33 cellular contexts compared by ENCODE assay signal in genomic region chr17:10369239-10369638, GRCh38. TPM values are rescaled to one million over a fixed set of nuclear protein-coding genes. Genes with fewer than 3 reads are reported as not detected.
"Had no signal": no experiment of that assay in that cellular context is flagged by ENCODE, and none has a peak within 500 bp of the region (broad histone marks: within the 10 kb centered on the region; RNA-seq: fewer than 3 reads in every experiment).

No MANE protein-coding gene starts in this region.

- H3K4me3 Mint-ChIP-seq: stimulated activated effector memory CD8-positive, alpha-beta T cell treated with anti-CD3 and anti-CD28 coated beads, Interleukin-12 subunit alpha, Interleukin-12 subunit beta, amount 100 ng/mL, for 72 hours; stimulated activated memory B cell treated with anti-CD40 and anti-IgM and Interleukin-4, amounts not matched to agents 10 μg/mL and 1 μg/mL and 100 μg/mL, for 72 hours; stimulated activated naive B cell treated with anti-CD40 and anti-IgM and Interleukin-4, amounts not matched to agents 10 μg/mL and 1 μg/mL and 100 μg/mL, for 72 hours; stimulated activated naive CD8-positive, alpha-beta T cell treated with anti-CD3 and anti-CD28 coated beads, Interleukin-15, amount 100 ng/mL, for 72 hours; stimulated activated naive CD8-positive, alpha-beta T cell treated with anti-CD3 and anti-CD28 coated beads, Interleukin-15, Interleukin-2, amounts not matched to agents 100 ng/mL and 50 ng/mL, for 24 hours; type B pancreatic cell had no signal

- H3K36me3 ChIP-seq: stomach, suprapubic skin, thoracic aorta, thyroid gland, tibial artery, tibial nerve, transverse colon, upper lobe of left lung, upper lobe of right lung, uterus, vagina had no signal

- H3K27ac Mint-ChIP-seq: stimulated activated effector memory CD8-positive, alpha-beta T cell treated with anti-CD3 and anti-CD28 coated beads, Interleukin-12 subunit alpha, Interleukin-12 subunit beta, amount 100 ng/mL, for 72 hours; stimulated activated memory B cell treated with anti-CD40 and anti-IgM and Interleukin-4, amounts not matched to agents 10 μg/mL and 1 μg/mL and 100 μg/mL, for 72 hours; stimulated activated naive B cell treated with anti-CD40 and anti-IgM and Interleukin-4, amounts not matched to agents 10 μg/mL and 1 μg/mL and 100 μg/mL, for 72 hours; stimulated activated naive CD8-positive, alpha-beta T cell treated with anti-CD3 and anti-CD28 coated beads, Interleukin-15, Interleukin-2, amounts not matched to agents 100 ng/mL and 50 ng/mL, for 24 hours; type B pancreatic cell had no signal

- H3K27me3 Mint-ChIP-seq: stimulated activated memory B cell treated with anti-CD40 and anti-IgM and Interleukin-4, amounts not matched to agents 10 μg/mL and 1 μg/mL and 100 μg/mL, for 72 hours had no signal

- FAIRE-seq: urothelium cell line had no signal

- H3K9me3 Mint-ChIP-seq: stimulated activated effector memory CD8-positive, alpha-beta T cell treated with anti-CD3 and anti-CD28 coated beads, Interleukin-12 subunit alpha, Interleukin-12 subunit beta, amount 100 ng/mL, for 72 hours; stimulated activated memory B cell treated with anti-CD40 and anti-IgM and Interleukin-4, amounts not matched to agents 10 μg/mL and 1 μg/mL and 100 μg/mL, for 72 hours; stimulated activated naive B cell treated with anti-CD40 and anti-IgM and Interleukin-4, amounts not matched to agents 10 μg/mL and 1 μg/mL and 100 μg/mL, for 72 hours; stimulated activated naive CD8-positive, alpha-beta T cell treated with anti-CD3 and anti-CD28 coated beads, Interleukin-15, amount 100 ng/mL, for 72 hours; stimulated activated naive CD8-positive, alpha-beta T cell treated with anti-CD3 and anti-CD28 coated beads, Interleukin-15, Interleukin-2, amounts not matched to agents 100 ng/mL and 50 ng/mL, for 24 hours; type B pancreatic cell had no signal

- H3K4me1 ChIP-seq: stomach, suprapubic skin, testis, thyroid gland, tibial artery, tibial nerve, transverse colon, upper lobe of left lung, upper lobe of right lung, uterus, vagina had no signal

- H3K27ac ChIP-seq: stomach, suprapubic skin, testis, thoracic aorta, thyroid gland, tibial artery, tibial nerve, transverse colon, upper lobe of left lung, upper lobe of right lung, uterus, vagina had no signal

- H3K36me3 Mint-ChIP-seq: stimulated activated effector memory CD8-positive, alpha-beta T cell treated with anti-CD3 and anti-CD28 coated beads, Interleukin-12 subunit alpha, Interleukin-12 subunit beta, amount 100 ng/mL, for 72 hours; stimulated activated memory B cell treated with anti-CD40 and anti-IgM and Interleukin-4, amounts not matched to agents 10 μg/mL and 1 μg/mL and 100 μg/mL, for 72 hours; stimulated activated naive B cell treated with anti-CD40 and anti-IgM and Interleukin-4, amounts not matched to agents 10 μg/mL and 1 μg/mL and 100 μg/mL, for 72 hours; type B pancreatic cell had no signal

- ATAC-seq: stimulated activated effector memory CD8-positive, alpha-beta T cell treated with anti-CD3 and anti-CD28 coated beads, Interleukin-12 subunit alpha, Interleukin-12 subunit beta, amount 100 ng/mL, for 72 hours; stimulated activated memory B cell treated with anti-CD40 and anti-IgM and Interleukin-4, amounts not matched to agents 10 μg/mL and 1 μg/mL and 100 μg/mL, for 72 hours; stimulated activated naive B cell treated with anti-CD40 and anti-IgM and Interleukin-4, amounts not matched to agents 10 μg/mL and 1 μg/mL and 100 μg/mL, for 72 hours; stimulated activated naive CD8-positive, alpha-beta T cell treated with anti-CD3 and anti-CD28 coated beads, Interleukin-15, amount 100 ng/mL, for 72 hours; stimulated activated naive CD8-positive, alpha-beta T cell treated with anti-CD3 and anti-CD28 coated beads, Interleukin-15, Interleukin-2, amounts not matched to agents 100 U/mL and 50 U/mL, for 24 hours; upper lobe of right lung had no signal

- H3K4me1 Mint-ChIP-seq: stimulated activated effector memory CD8-positive, alpha-beta T cell treated with anti-CD3 and anti-CD28 coated beads, Interleukin-12 subunit alpha, Interleukin-12 subunit beta, amount 100 ng/mL, for 72 hours; stimulated activated memory B cell treated with anti-CD40 and anti-IgM and Interleukin-4, amounts not matched to agents 10 μg/mL and 1 μg/mL and 100 μg/mL, for 72 hours; stimulated activated naive B cell treated with anti-CD40 and anti-IgM and Interleukin-4, amounts not matched to agents 10 μg/mL and 1 μg/mL and 100 μg/mL, for 72 hours; stimulated activated naive CD8-positive, alpha-beta T cell treated with anti-CD3 and anti-CD28 coated beads, Interleukin-15, amount 100 ng/mL, for 72 hours had no signal

- DNase-seq: stimulated activated CD4-positive, alpha-beta T cell treated with anti-CD3 and anti-CD28 coated beads, Interleukin-2, amount 100 ng/mL, for 48 hours; stimulated activated CD4-positive, alpha-beta T cell treated with anti-CD3 and anti-CD28 coated beads, Interleukin-4, amount 100 ng/mL, for 1 hour; stimulated activated CD4-positive, alpha-beta T cell treated with anti-CD3 and anti-CD28 coated beads, Interleukin-4, amount 100 ng/mL, for 24 hours; stimulated activated CD4-positive, alpha-beta T cell treated with anti-CD3 and anti-CD28 coated beads, Interleukin-4, amount 100 ng/mL, for 4 hours; stimulated activated CD8-positive, alpha-beta memory T cell treated with anti-CD3 and anti-CD28 coated beads, Interleukin-4, amount 100 ng/mL, for 48 hours; stimulated activated naive B cell treated with anti-CD40 and anti-IgM and Interleukin-4, amounts not matched to agents 10 μg/mL and 1 μg/mL and 100 μg/mL, for 72 hours; stimulated activated naive CD4-positive, alpha-beta T cell; stimulated activated naive CD4-positive, alpha-beta T cell treated with Interleukin-2 at 50 U/mL for 16 hours; stimulated activated naive CD8-positive, alpha-beta T cell treated with anti-CD3 and anti-CD28 coated beads, Interleukin-15, amount 100 ng/mL, for 72 hours; stimulated activated naive CD8-positive, alpha-beta T cell treated with anti-CD3 and anti-CD28 coated beads, Interleukin-15, Interleukin-2, amounts not matched to agents 100 U/mL and 50 U/mL, for 24 hours; stomach; substantia nigra; testis; thyroid gland; tibial artery; transverse colon; trophoblast cell; upper lobe of left lung; upper lobe of right lung; uterus had no signal

- H3K9me3 ChIP-seq: stomach, suprapubic skin, testis, thoracic aorta, thyroid gland, tibial artery, tibial nerve, transverse colon, upper lobe of left lung, upper lobe of right lung, uterus, vagina had no signal

- H3K4me3 ChIP-seq: stomach, suprapubic skin, testis, thoracic aorta, thyroid gland, tibial artery, tibial nerve, transverse colon, upper lobe of left lung, upper lobe of right lung, uterus, vagina had no signal

- H3K27me3 ChIP-seq: stomach, suprapubic skin, testis, thyroid gland, tibial artery, tibial nerve, transverse colon, upper lobe of left lung, upper lobe of right lung, uterus, vagina had no signal

RNA-seq across cellular contexts. Expression of gene MYH13, which starts 3.6 kb away (rescaled TPM):
- total RNA-seq: subcutaneous adipose tissue, suprapubic skin, temporal lobe, thoracic aorta, thyroid gland, tibial nerve, upper lobe of right lung, ureter, uterus, vagina had no signal

RNA-seq across cellular contexts. Expression of gene MYH8, which starts 52.5 kb away (rescaled TPM):
- total RNA-seq: stomach, subcutaneous adipose tissue, suprapubic skin, temporal lobe, thoracic aorta, thyroid gland, tibial nerve, transverse colon, upper lobe of left lung, upper lobe of right lung, ureter, uterus, vagina had no signal
- polyA plus RNA-seq: urinary bladder had no signal
